14 cellular contexts compared by ENCODE assay signal in the genomic region with DNA sequence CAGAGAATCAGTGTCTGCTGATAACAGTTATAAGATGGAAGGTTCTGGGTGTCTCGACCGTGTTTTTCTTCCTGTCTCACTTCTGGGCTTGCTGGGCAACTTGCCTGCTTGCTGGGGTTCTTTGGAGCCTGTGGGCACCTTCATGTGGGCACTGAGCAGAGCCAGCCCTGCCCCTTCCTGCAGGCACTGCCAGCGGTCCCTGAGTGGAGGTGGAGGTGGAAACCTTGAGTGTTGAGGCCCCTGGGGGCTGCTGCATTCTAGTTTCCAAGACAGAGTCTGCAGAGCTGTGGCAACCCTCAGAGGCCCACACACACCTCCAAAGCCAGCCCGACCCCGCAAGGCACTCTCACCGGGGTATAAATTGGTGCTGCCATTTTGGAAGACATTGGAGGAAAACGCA.
DNase-seq lines count a peak whose midpoint lies in the region; ATAC-seq and TF ChIP-seq lines count a peak whose summit lies in the region.
"Had no signal": no experiment of that assay in that cellular context is flagged by ENCODE, and none has a peak within 500 bp of the region (broad histone marks: within the 10 kb centered on the region; RNA-seq: fewer than 3 reads in every experiment).

No MANE protein-coding gene starts in this region.

- intact Hi-C loops in CD4-positive, alpha-beta memory T cell (cut with micrococcal nuclease), result no loop called here

- no peaks in the 10 kb centered on the region for H3K27me3 ChIP-seq in CD4-positive, alpha-beta memory T cell (ENCODE audit: insufficient read depth, low read length)
- H3K27me3 ChIP-seq: gastrocnemius medialis, suprapubic skin had no signal

- CTCF ChIA-PET in CD4-positive, alpha-beta memory T cell (lab: Charles Lee; ENCODE audit: partially characterized antibody), result no interaction called here

- peaks cover 21 to 23% of the 10 kb centered on the region in 2 donors for H3K36me3 Mint-ChIP-seq in CD4-positive, alpha-beta memory T cell
- H3K36me3 Mint-ChIP-seq in T-helper 17 cell (ENCODE audit: low read depth) (peaks cover 4% of the 10 kb centered on the region), chondrocyte (ENCODE audit: low read depth) (peaks cover 5% of the 10 kb centered on the region)
- H3K36me3 Mint-ChIP-seq: brain had no signal

- peaks cover 21 to 48% (median 33%) of the 10 kb centered on the region in 4 donors for H3K4me1 Mint-ChIP-seq in CD4-positive, alpha-beta memory T cell
- H3K4me1 Mint-ChIP-seq in T-helper 17 cell (peaks cover 29% of the 10 kb centered on the region), chondrocyte (ENCODE audit: low read depth) (peaks cover 58% of the 10 kb centered on the region)
- H3K4me1 Mint-ChIP-seq: neural crest cell had no signal

- no peak for TF ChIP-seq CTCF in chondrocyte (IDR thresholded peaks at IDR 0.05)

- H3K4me1 ChIP-seq in CD4-positive, alpha-beta memory T cell (ENCODE audit: insufficient read depth, low read length), result peaks cover 34% of the 10 kb centered on the region

- H3K27me3 Mint-ChIP-seq in CD4-positive, alpha-beta memory T cell, result no peaks in the 10 kb centered on the region
- H3K27me3 Mint-ChIP-seq in T-helper 17 cell (no peaks in the 10 kb centered on the region), chondrocyte (ENCODE audit: low read depth) (no peaks in the 10 kb centered on the region)

- H3K4me3 ChIP-seq in CD4-positive, alpha-beta memory T cell (ENCODE audit: low read length in 2 of 2), result no peak overlapping the region
- H3K4me3 ChIP-seq: gastrocnemius medialis, suprapubic skin had no signal

- no peaks in the 10 kb centered on the region for H3K9me3 ChIP-seq in CD4-positive, alpha-beta memory T cell (ENCODE audit: control insufficient read depth in 1 of 2, low read length in 2 of 2)
- no peaks in the 10 kb centered on the region for H3K9me3 ChIP-seq in T-helper 17 cell (ENCODE audit: control insufficient read depth, low read length, poor library complexity, severe bottlenecking)
- H3K9me3 ChIP-seq: Caco-2, gastrocnemius medialis, suprapubic skin had no signal

- DNase-seq in CD4-positive, alpha-beta memory T cell, result peak in 2 of 5 donors; percentile 8 to 13
- no peak for DNase-seq in T-helper 17 cell
- no peak for DNase-seq in chondrocyte (ENCODE audit: low spot score)
- peak; percentile 61 for DNase-seq in stimulated activated CD8-positive, alpha-beta memory T cell treated with anti-CD3 and anti-CD28 coated beads, Interleukin-4, amount 100 ng/mL, for 48 hours
- DNase-seq in NCI-H1105 treated with DMSO at 0.1 percent for 48 hours (lab: John Stamatoyannopoulos, UW), result no peak
- DNase-seq: gastrocnemius medialis, NCI-H2081 treated with DMSO at 0.1 percent for 48 hours had no signal

- peak overlapping the region in 4 of 7 donors; percentile 19 to 76 (median 60) for H3K27ac Mint-ChIP-seq in CD4-positive, alpha-beta memory T cell
- H3K27ac Mint-ChIP-seq in T-helper 17 cell (peak overlapping the region; percentile 74), chondrocyte (ENCODE audit: unreplicated experiment) (peak overlapping the region; percentile 22)
- H3K27ac Mint-ChIP-seq: brain had no signal

- no peaks in the 10 kb centered on the region for H3K9me3 Mint-ChIP-seq in CD4-positive, alpha-beta memory T cell
- no peaks in the 10 kb centered on the region for H3K9me3 Mint-ChIP-seq in chondrocyte (ENCODE audit: low read depth)
- H3K9me3 Mint-ChIP-seq: brain, neural crest cell had no signal

- POLR2A ChIA-PET in CD4-positive, alpha-beta memory T cell (lab: Charles Lee; ENCODE audit: partially characterized antibody), result no interaction called here

- H3K36me3 ChIP-seq in CD4-positive, alpha-beta memory T cell (ENCODE audit: insufficient read depth, low read length), result no peaks in the 10 kb centered on the region
- H3K36me3 ChIP-seq: gastrocnemius medialis, suprapubic skin had no signal

- no peak overlapping the region for H3K27ac ChIP-seq in CD4-positive, alpha-beta memory T cell (ENCODE audit: low read depth, low read length)
- H3K27ac ChIP-seq: gastrocnemius medialis, suprapubic skin had no signal

- ATAC-seq in T-helper 17 cell (peak; percentile 45), GM21423 (IDR thresholded peaks at IDR 0.05; ENCODE audit: unreplicated experiment) (no peak), HG03469 (IDR thresholded peaks at IDR 0.05; ENCODE audit: unreplicated experiment) (no peak), GM19463 (IDR thresholded peaks at IDR 0.05; ENCODE audit: unreplicated experiment) (no peak)
- ATAC-seq: gastrocnemius medialis had no signal

- H3K4me3 Mint-ChIP-seq in CD4-positive, alpha-beta memory T cell, result peak overlapping the region in 5 of 8 donors; percentile 3 to 52 (median 14)
- peak overlapping the region; percentile 67 for H3K4me3 Mint-ChIP-seq in T-helper 17 cell
- no peak overlapping the region for H3K4me3 Mint-ChIP-seq in chondrocyte (ENCODE audit: unreplicated experiment)
- H3K4me3 Mint-ChIP-seq: brain, neural crest cell had no signal

Comparison
In these comparisons a context has a peak if more than half of its experiments do, and no peak if none do; other contexts are left out.
1. H3K27ac Mint-ChIP-seq: peak in every context shown above with its lines; median percentile 74 in T-helper 17 cell; 60 in CD4-positive, alpha-beta memory T cell; 22 in chondrocyte.